ENCODE assay signal across 26 cellular contexts in genomic region chr6:132708002-132708401, GRCh38. TPM values are rescaled to one million over a fixed set of nuclear protein-coding genes. Genes with fewer than 3 reads are reported as not detected.
DNase-seq lines count a peak whose midpoint lies in the region; ATAC-seq and TF ChIP-seq lines count a peak whose summit lies in the region.
"Had no signal": no experiment of that assay in that cellular context is flagged by ENCODE, and none has a peak within 500 bp of the region (broad histone marks: within the 10 kb centered on the region; RNA-seq: fewer than 3 reads in every experiment).

No MANE protein-coding gene starts in this region.

- H2AK5ac ChIP-seq in IMR-90 (ENCODE audit: low read depth, low read length) = no peak overlapping the region

- no peak for TF ChIP-seq RAD21 in IMR-90 (IDR thresholded peaks at IDR 0.05; ENCODE audit: low read length)

- H3K9me3 ChIP-seq in IMR-90 (ENCODE audit: control insufficient read depth, insufficient read depth, low read length) (no peaks in the 10 kb centered on the region), adipocyte (ENCODE audit: control insufficient read depth, low read length) (peaks cover 5% of the 10 kb centered on the region), neutrophil (no peaks in the 10 kb centered on the region)
- H3K9me3 ChIP-seq: BE2C had no signal

- H3K27me3 ChIP-seq in IMR-90 (ENCODE audit: control insufficient read depth, insufficient read depth, low read length) = no peaks in the 10 kb centered on the region
- no peaks in the 10 kb centered on the region for H3K27me3 ChIP-seq in adipocyte (replicated peaks; ENCODE audit: control insufficient read depth, insufficient read depth, low read length)
- no peaks in the 10 kb centered on the region for H3K27me3 ChIP-seq in neutrophil
- H3K27me3 ChIP-seq: BE2C, BLaER1 had no signal

- ATAC-seq in IMR-90 (ENCODE audit: low read depth) (no peak), GM19455 (IDR thresholded peaks at IDR 0.05; ENCODE audit: unreplicated experiment) (no peak), GM21723 (IDR thresholded peaks at IDR 0.05; ENCODE audit: unreplicated experiment) (no peak)
- ATAC-seq: GM12878 had no signal

- dilution Hi-C loops in IMR-90 (cut with HindIII; ENCODE audit: low sequenced_read_pairs, unreplicated experiment) = no loop called here

- intact Hi-C loops in IMR-90 (cut with micrococcal nuclease) = no loop called here

- no peaks in the 10 kb centered on the region for H3K79me1 ChIP-seq in IMR-90 (ENCODE audit: low read depth in 1 of 2, low read length in 2 of 2)

- no peak overlapping the region for H2BK20ac ChIP-seq in IMR-90 (ENCODE audit: low read depth, low read length)

- H2AFZ ChIP-seq in IMR-90 (replicated peaks; ENCODE audit: low read length, poor library complexity) = no peak overlapping the region

- H4K91ac ChIP-seq in IMR-90 (ENCODE audit: insufficient read depth, low read depth, low read length) = no peak overlapping the region

- no peak overlapping the region for H3K56ac ChIP-seq in IMR-90 (ENCODE audit: extremely low read depth, insufficient read depth, low read length)

- CTCF ChIA-PET in IMR-90 (lab: Yijun Ruan, JAX) = no interaction called here

- H3K23ac ChIP-seq in IMR-90 (ENCODE audit: low read depth, low read length) = no peak overlapping the region

- no peak overlapping the region for H4K8ac ChIP-seq in IMR-90 (ENCODE audit: low read depth in 2 of 2, low read length in 2 of 2)

- no peak overlapping the region for H2AK9ac ChIP-seq in IMR-90 (replicated peaks; ENCODE audit: low read depth, low read length, poor library complexity)

- no peak for TF ChIP-seq CTCF in IMR-90 (conservative IDR thresholded peaks at IDR 0.05; ENCODE audit: low read depth, low read length)
- no peak for TF ChIP-seq CTCF in neutrophil (IDR thresholded peaks at IDR 0.05)

- H3K9ac ChIP-seq in IMR-90 (ENCODE audit: low read depth, low read length) (no peak overlapping the region), adipocyte (ENCODE audit: low read length) (no peak overlapping the region)
- H3K9ac ChIP-seq: BLaER1 had no signal

- no peak overlapping the region for H3K18ac ChIP-seq in IMR-90 (ENCODE audit: low read depth, low read length)

- H3K9me1 ChIP-seq in IMR-90 (ENCODE audit: insufficient read depth, low read length) = no peaks in the 10 kb centered on the region

- no TSS peak for BruUV-seq in IMR-90 (replicated peaks; lab: Mats Ljungman, UMichigan)

- no peaks in the 10 kb centered on the region for H4K20me1 ChIP-seq in IMR-90 (ENCODE audit: insufficient read depth, low read length)
- H4K20me1 ChIP-seq: BLaER1 had no signal

- H3K4me2 ChIP-seq in IMR-90 (ENCODE audit: low read depth, low read length) = no peak overlapping the region
- H3K4me2 ChIP-seq: BLaER1 had no signal

- no peak for TF ChIP-seq POLR2A in IMR-90 (IDR thresholded peaks at IDR 0.05; ENCODE audit: low read depth, low read length)

- no peak overlapping the region for H3K14ac ChIP-seq in IMR-90 (replicated peaks; ENCODE audit: low read depth, low read length)

- H3K4me1 ChIP-seq in IMR-90 (ENCODE audit: control insufficient read depth, insufficient read depth, low read length) = 0 out of 2 replicates have a peak, but pooled peaks cover 4% of the 10 kb centered on the region
- H3K4me1 ChIP-seq in adipocyte (ENCODE audit: control insufficient read depth, insufficient read depth, low read length) = peaks cover 6% of the 10 kb centered on the region
- H3K4me1 ChIP-seq in neutrophil (ENCODE audit: control insufficient read depth in 1 of 2, insufficient read depth in 1 of 2, low read depth in 1 of 2, low read length in 1 of 2) = peaks cover 44 to 55% of the 10 kb centered on the region in 2 experiments
- H3K4me1 ChIP-seq: BE2C, BLaER1 had no signal

- no peak overlapping the region for H4K5ac ChIP-seq in IMR-90 (ENCODE audit: low read depth, low read length)

- no peak overlapping the region for H3K27ac ChIP-seq in IMR-90 (ENCODE audit: insufficient read depth, low read length)
- peak overlapping the region; percentile 30 for H3K27ac ChIP-seq in neutrophil
- H3K27ac ChIP-seq: BLaER1 had no signal

- H3K36me3 ChIP-seq in IMR-90 (ENCODE audit: control insufficient read depth, insufficient read depth, low read length) (no peaks in the 10 kb centered on the region), adipocyte (ENCODE audit: control insufficient read depth, insufficient read depth, low read length, severe bottlenecking) (no peaks in the 10 kb centered on the region), neutrophil (no peaks in the 10 kb centered on the region)
- H3K36me3 ChIP-seq: BE2C, BLaER1 had no signal

- no peak overlapping the region for H2BK120ac ChIP-seq in IMR-90 (ENCODE audit: low read depth, low read length)

- in situ Hi-C loops in IMR-90 (cut with MboI; ENCODE audit: low sequenced_read_pairs) = no loop called here

- H3K4me3 ChIP-seq in IMR-90 (ENCODE audit: insufficient read depth, low read depth, low read length) (no peak overlapping the region), adipocyte (ENCODE audit: low read length) (no peak overlapping the region), neutrophil (ENCODE audit: low read depth in 1 of 2, low read length in 1 of 2) (no peak overlapping the region)
- H3K4me3 ChIP-seq: BLaER1, GM12878 had no signal

- DNase-seq in IMR-90 = no peak
- peak; percentile 29 for DNase-seq in adipocyte (ENCODE audit: low read depth)
- DNase-seq: 8988T; ACHN; BE2C; C1 segment of cervical spinal cord; CD4-positive, alpha-beta memory T cell; CD4-positive, CD25-positive, alpha-beta regulatory T cell; CD8-positive, alpha-beta memory T cell; COR-L47; DMS 273 treated with DMSO at 0.1 percent for 48 hours; DMS153; DMS53; DMS79; DND-41; GDM1 had no signal

- H2BK5ac ChIP-seq in IMR-90 (ENCODE audit: low read depth, low read length, poor library complexity, severe bottlenecking) = no peak overlapping the region

- no peak overlapping the region for H2BK15ac ChIP-seq in IMR-90 (ENCODE audit: low read depth, low read length)

- POLR2A ChIA-PET in IMR-90 (lab: Charles Lee; ENCODE audit: unreplicated experiment) = no interaction called here

- H3K4ac ChIP-seq in IMR-90 (ENCODE audit: low read depth, low read length) = no peak overlapping the region

TF ChIP-seq in IMR-90, 13 proteins besides CTCF, POLR2A, EP300 and RAD21:
- TF ChIP-seq CEBPB (IDR thresholded peaks at IDR 0.05; ENCODE audit: low read depth, low read length) (peak; percentile 79), CHD1 (IDR thresholded peaks at IDR 0.05; ENCODE audit: low read depth, low read length) (no peak)
- TF ChIP-seq, protein P1, sequence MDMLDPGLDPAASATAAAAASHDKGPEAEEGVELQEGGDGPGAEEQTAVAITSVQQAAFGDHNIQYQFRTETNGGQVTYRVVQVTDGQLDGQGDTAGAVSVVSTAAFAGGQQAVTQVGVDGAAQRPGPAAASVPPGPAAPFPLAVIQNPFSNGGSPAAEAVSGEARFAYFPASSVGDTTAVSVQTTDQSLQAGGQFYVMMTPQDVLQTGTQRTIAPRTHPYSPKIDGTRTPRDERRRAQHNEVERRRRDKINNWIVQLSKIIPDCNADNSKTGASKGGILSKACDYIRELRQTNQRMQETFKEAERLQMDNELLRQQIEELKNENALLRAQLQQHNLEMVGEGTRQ (IDR thresholded peaks at IDR 0.05; ENCODE audit: low read depth, low read length) = no peak

RNA-seq across cellular contexts. Expression of gene VNN1, which starts 5.9 kb away (rescaled TPM):
- total RNA-seq in IMR-90 (2012; rRNA removed) = not detected in 2 replicates
- 0.04 and 0.07 TPM in 2 replicates for polyA plus RNA-seq in IMR-90 (2012; rRNA removed)
- polyA plus RNA-seq in IMR-90 (2012; cell fraction: cytosol; rRNA removed) = not detected in 2 replicates
- polyA plus RNA-seq in IMR-90 (2012; cell fraction: nucleus; rRNA removed; ENCODE audit: low replicate concordance) = 0.22 TPM in 1 of 2 replicates, not detected in the other
- total RNA-seq: A673; CD4-positive, CD25-positive, alpha-beta regulatory T cell; CD8-positive, alpha-beta memory T cell; G401; GM12878 had no signal
- polyA plus RNA-seq: CD4-positive, alpha-beta memory T cell; CD8-positive, alpha-beta memory T cell; GM12878 had no signal

RNA-seq across cellular contexts. Expression of gene TAAR1, which starts 49.0 kb away (rescaled TPM):
- not detected in 2 replicates for total RNA-seq in IMR-90 (2012; rRNA removed)
- polyA plus RNA-seq in IMR-90 (2012; rRNA removed) = not detected in 2 replicates
- not detected in 2 replicates for polyA plus RNA-seq in IMR-90 (2012; cell fraction: cytosol; rRNA removed)
- polyA plus RNA-seq in IMR-90 (2012; cell fraction: nucleus; rRNA removed; ENCODE audit: low replicate concordance) = not detected in 2 replicates
- total RNA-seq: A673; CD4-positive, alpha-beta memory T cell; CD4-positive, CD25-positive, alpha-beta regulatory T cell; CD8-positive, alpha-beta memory T cell; Daoy; G401; GM12878 had no signal
- polyA plus RNA-seq: AG04450; CD14-positive monocyte; CD4-positive, alpha-beta memory T cell; CD4-positive, CD25-positive, alpha-beta regulatory T cell; CD8-positive, alpha-beta memory T cell; GM12878 had no signal

RNA-seq across cellular contexts. Expression of gene VNN2, which starts 49.7 kb away (rescaled TPM):
- not detected in 2 replicates for total RNA-seq in IMR-90 (2012; rRNA removed)
- not detected in 2 replicates for polyA plus RNA-seq in IMR-90 (2012; rRNA removed)
- polyA plus RNA-seq in IMR-90 (2012; cell fraction: cytosol; rRNA removed) = not detected in 2 replicates
- not detected in 2 replicates for polyA plus RNA-seq in IMR-90 (2012; cell fraction: nucleus; rRNA removed; ENCODE audit: low replicate concordance)
- total RNA-seq: A673, Daoy, G401 had no signal
- polyA plus RNA-seq: AG04450 had no signal
